In the genomic region with DNA sequence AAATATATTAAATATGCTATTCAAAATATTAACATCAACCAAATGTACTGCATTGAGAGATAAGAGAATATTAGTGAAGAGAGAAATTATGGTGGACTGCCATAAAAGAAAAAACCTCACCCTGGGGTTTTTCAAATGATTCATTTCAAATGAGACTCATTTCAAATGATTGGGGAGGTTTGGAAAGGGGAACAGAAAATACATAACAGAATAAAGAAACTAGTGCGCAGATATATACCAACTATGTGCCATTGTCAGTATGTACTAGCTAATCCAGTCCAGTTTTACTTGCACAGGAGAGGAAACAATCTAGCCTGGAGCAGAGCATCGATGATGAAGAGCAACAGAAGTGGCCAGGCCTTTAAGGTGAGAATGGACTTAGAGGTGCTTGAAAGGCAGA, we compare ENCODE assay signal across 18 cellular contexts.
DNase-seq lines count a peak whose midpoint lies in the region; ATAC-seq lines count a peak whose summit lies in the region.
"Had no signal": no experiment of that assay in that cellular context is flagged by ENCODE, and none has a peak within 500 bp of the region (broad histone marks: within the 10 kb centered on the region; RNA-seq: fewer than 3 reads in every experiment).

No MANE protein-coding gene starts in this region.

- H3K27me3 ChIP-seq in neuronal stem cell (ENCODE audit: control insufficient read depth in 3 of 3, insufficient read depth in 3 of 3, low read depth in 1 of 3, low read length in 3 of 3): no peaks in the 10 kb centered on the region
- H3K27me3 ChIP-seq: neutrophil had no signal

- H2AFZ ChIP-seq in neuronal stem cell (ENCODE audit: low read length): no peak overlapping the region
- H2AFZ ChIP-seq: GM23248 had no signal

- no peak overlapping the region for H4K91ac ChIP-seq in neuronal stem cell (ENCODE audit: low read depth, low read length, poor library complexity)

- H3K18ac ChIP-seq in neuronal stem cell (ENCODE audit: low read length): no peak overlapping the region

- no peaks in the 10 kb centered on the region for H3K36me3 ChIP-seq in neuronal stem cell (replicated peaks in 1 of 2; ENCODE audit: control insufficient read depth in 2 of 2, insufficient read depth in 2 of 2, low read length in 2 of 2)
- H3K36me3 ChIP-seq: neutrophil had no signal

- H2BK120ac ChIP-seq in neuronal stem cell (ENCODE audit: low read depth, low read length): no peak overlapping the region

- H2BK12ac ChIP-seq in neuronal stem cell (ENCODE audit: low read length): no peak overlapping the region

- no peak overlapping the region for H3K23ac ChIP-seq in neuronal stem cell (ENCODE audit: low read depth, low read length, poor library complexity)

- no peak overlapping the region for H2BK5ac ChIP-seq in neuronal stem cell (ENCODE audit: low read length)

- no peak overlapping the region for H3K4ac ChIP-seq in neuronal stem cell (ENCODE audit: low read length)

- no peak overlapping the region for H3K14ac ChIP-seq in neuronal stem cell (ENCODE audit: low read length)

- no peaks in the 10 kb centered on the region for H3K79me1 ChIP-seq in neuronal stem cell (ENCODE audit: low read depth, low read length)

- no peak overlapping the region for H3K4me2 ChIP-seq in neuronal stem cell (ENCODE audit: insufficient read depth, low read length, poor library complexity, severe bottlenecking)

- H3K9ac ChIP-seq in neuronal stem cell (ENCODE audit: low read depth, low read length, poor library complexity): no peak overlapping the region
- H3K9ac ChIP-seq: GM23248 had no signal

- no peak overlapping the region for H3K4me3 ChIP-seq in neuronal stem cell (ENCODE audit: low read length in 2 of 2)
- H3K4me3 ChIP-seq: GM23248 had no signal

- no peaks in the 10 kb centered on the region for H3K9me3 ChIP-seq in neuronal stem cell (replicated peaks in 1 of 2; ENCODE audit: control insufficient read depth in 2 of 2, insufficient read depth in 1 of 2, low read depth in 1 of 2, low read length in 2 of 2)
- H3K9me3 ChIP-seq: neutrophil had no signal

- no peak for DNase-seq in neuronal stem cell (ENCODE audit: low spot score)
- no peak for DNase-seq in NCI-H446 treated with DMSO at 0.1 percent for 48 hours (lab: John Stamatoyannopoulos, UW)
- DNase-seq in activated CD4-positive, alpha-beta T cell treated with anti-CD3 and anti-CD28 coated beads for 48 hours: no peak
- DNase-seq in GOT3 (lab: John Stamatoyannopoulos, UW): no peak
- DNase-seq: activated naive CD8-positive, alpha-beta T cell treated with anti-CD3 and anti-CD28 coated beads, Interleukin-2, amount 10 ng/mL, durations not matched to agents 7 days and 5 days; effector memory CD4-positive, alpha-beta T cell; EL; GM23248; NCI-H2029; NCI-H69; RPMI8226; stimulated activated naive CD8-positive, alpha-beta T cell treated with anti-CD3 and anti-CD28 coated beads, Interleukin-15, amount 100 ng/mL, for 72 hours had no signal

- no CpG with 5 or more reads among the region's 2 CpGs for WGBS in neuronal stem cell (ENCODE audit: extremely low coverage in 2 of 2, insufficient read length in 2 of 2, insufficient replicate concordance in 1 of 2), 2 donors

- no peak overlapping the region for H2AK5ac ChIP-seq in neuronal stem cell (ENCODE audit: low read depth, low read length)

- no peak overlapping the region for H4K8ac ChIP-seq in neuronal stem cell (ENCODE audit: low read depth, low read length)

- H3K4me1 ChIP-seq in neuronal stem cell (ENCODE audit: control insufficient read depth in 2 of 2, insufficient read depth in 1 of 2, low read depth in 1 of 2, low read length in 2 of 2): peaks cover 6 to 9% of the 10 kb centered on the region in 2 donors

- peak; percentile 86 for ATAC-seq in GM19035 (IDR thresholded peaks at IDR 0.05; ENCODE audit: unreplicated experiment)
- peak; percentile 80 for ATAC-seq in HG02759 (IDR thresholded peaks at IDR 0.05; ENCODE audit: unreplicated experiment)
- ATAC-seq in HG03457 (IDR thresholded peaks at IDR 0.05; ENCODE audit: unreplicated experiment): peak; percentile 86
- no peak for ATAC-seq in GM21360 (IDR thresholded peaks at IDR 0.05; ENCODE audit: unreplicated experiment)
- ATAC-seq: activated CD4-positive, CD25-positive, alpha-beta regulatory T cell treated with anti-CD3 and anti-CD28 coated beads, Interleukin-2, amount 50 U/mL, for 24 hours; stimulated activated naive CD8-positive, alpha-beta T cell treated with anti-CD3 and anti-CD28 coated beads, Interleukin-15, amount 100 ng/mL, for 72 hours had no signal

- H2BK15ac ChIP-seq in neuronal stem cell (ENCODE audit: low read length): no peak overlapping the region

- H3K27ac ChIP-seq in neuronal stem cell (replicated peaks; ENCODE audit: low read length): peak overlapping the region; percentile 22
- H3K27ac ChIP-seq: GM23248, neutrophil had no signal
